ENCODE assay signal across 27 cellular contexts in genomic region chr14:105848570-105848969, GRCh38.
"Had no signal": no experiment of that assay in that cellular context is flagged by ENCODE, and none has a peak within 500 bp of the region (broad histone marks: within the 10 kb centered on the region; RNA-seq: fewer than 3 reads in every experiment).

No MANE protein-coding gene starts in this region.

- H3K4me1 ChIP-seq: SJSA1 had no signal

- H3K4me3 ChIP-seq: cardiac muscle cell, SJSA1 had no signal

- DNase-seq: activated CD4-positive, CD25-positive, alpha-beta regulatory T cell; activated gamma-delta T cell treated with Interleukin-2 at 50 U/mL for 16 hours; activated naive CD4-positive, alpha-beta T cell treated with anti-CD3 and anti-CD28 coated beads, Interleukin-2, amount 10 ng/mL, durations not matched to agents 7 days and 5 days; activated naive CD8-positive, alpha-beta T cell treated with anti-CD3 and anti-CD28 coated beads for 36 hours; activated T-cell treated with anti-CD3 and anti-CD28 coated beads, Interleukin-2, amount 50 U/mL, for 24 hours; brain microvascular endothelial cell; cerebellar nuclear complex; Karpas-422; MM.1S; NCI-H1105 treated with DMSO at 0.1 percent for 48 hours; NCI-H1436 treated with DMSO at 0.1 percent for 48 hours; NCI-H187; NCI-H2081; NCI-H510A treated with DMSO at 0.1 percent for 48 hours; NCI-H69; NK-92 treated with Interleukin-12 subunit alpha and Interleukin-12 subunit beta, amount 100 ng/mL, for 24 hours; PC-3; SHP77; T-cell; T-helper 2 cell; T1000 had no signal

- H3K36me3 Mint-ChIP-seq: activated naive CD8-positive, alpha-beta T cell treated with anti-CD3 and anti-CD28 coated beads for 36 hours; T-cell had no signal

- H3K27ac Mint-ChIP-seq: activated CD8-positive, alpha-beta memory T cell treated with anti-CD3 and anti-CD28 coated beads, Interleukin-2, amount 10 ng/mL, durations not matched to agents 7 days and 5 days; activated naive CD4-positive, alpha-beta T cell treated with anti-CD3 and anti-CD28 coated beads, Interleukin-2, amount 10 ng/mL, durations not matched to agents 7 days and 5 days; activated naive CD8-positive, alpha-beta T cell treated with anti-CD3 and anti-CD28 coated beads for 36 hours; activated T-cell treated with anti-CD3 and anti-CD28 coated beads, Interleukin-2, amount 50 U/mL, for 24 hours; activated T-helper 17 cell treated with anti-CD3 and anti-CD28 coated beads, Interleukin-2, amount 50 U/mL, for 72 hours; T-cell had no signal

- H3K9me3 ChIP-seq: SJSA1 had no signal

- H3K4me1 Mint-ChIP-seq: activated CD8-positive, alpha-beta memory T cell treated with anti-CD3 and anti-CD28 coated beads, Interleukin-2, amount 10 ng/mL, durations not matched to agents 7 days and 5 days; activated naive CD8-positive, alpha-beta T cell treated with anti-CD3 and anti-CD28 coated beads for 36 hours; activated T-helper 17 cell treated with anti-CD3 and anti-CD28 coated beads, Interleukin-2, amount 50 U/mL, for 72 hours had no signal

- ATAC-seq: activated CD8-positive, alpha-beta memory T cell treated with anti-CD3 and anti-CD28 coated beads, Interleukin-2, amount 10 ng/mL, durations not matched to agents 7 days and 5 days; activated T-helper 17 cell treated with anti-CD3 and anti-CD28 coated beads, Interleukin-2, amount 50 U/mL, for 72 hours; PC-3; T-cell had no signal

- H3K27me3 Mint-ChIP-seq: activated CD8-positive, alpha-beta memory T cell treated with anti-CD3 and anti-CD28 coated beads, Interleukin-2, amount 10 ng/mL, durations not matched to agents 7 days and 5 days; activated naive CD8-positive, alpha-beta T cell treated with anti-CD3 and anti-CD28 coated beads for 36 hours; activated T-cell treated with anti-CD3 and anti-CD28 coated beads, Interleukin-2, amount 50 U/mL, for 24 hours; T-cell had no signal

- FAIRE-seq: RCC 7860, TTC549 had no signal

- H3K4me3 Mint-ChIP-seq: activated CD8-positive, alpha-beta memory T cell treated with anti-CD3 and anti-CD28 coated beads, Interleukin-2, amount 10 ng/mL, durations not matched to agents 7 days and 5 days; activated naive CD4-positive, alpha-beta T cell treated with anti-CD3 and anti-CD28 coated beads, Interleukin-2, amount 10 ng/mL, durations not matched to agents 7 days and 5 days; activated naive CD8-positive, alpha-beta T cell treated with anti-CD3 and anti-CD28 coated beads for 36 hours; activated T-cell treated with anti-CD3 and anti-CD28 coated beads, Interleukin-2, amount 50 U/mL, for 24 hours; activated T-helper 17 cell treated with anti-CD3 and anti-CD28 coated beads, Interleukin-2, amount 50 U/mL, for 72 hours; T-cell had no signal

- H3K27me3 ChIP-seq: brain microvascular endothelial cell, cardiac muscle cell, SJSA1 had no signal

- H3K27ac ChIP-seq: brain microvascular endothelial cell, cardiac muscle cell, SJSA1 had no signal

- H3K9me3 Mint-ChIP-seq: activated naive CD4-positive, alpha-beta T cell treated with anti-CD3 and anti-CD28 coated beads, Interleukin-2, amount 10 ng/mL, durations not matched to agents 7 days and 5 days; activated naive CD8-positive, alpha-beta T cell treated with anti-CD3 and anti-CD28 coated beads for 36 hours; activated T-cell treated with anti-CD3 and anti-CD28 coated beads, Interleukin-2, amount 50 U/mL, for 24 hours; activated T-helper 17 cell treated with anti-CD3 and anti-CD28 coated beads, Interleukin-2, amount 50 U/mL, for 72 hours; T-cell had no signal

- H3K36me3 ChIP-seq: brain microvascular endothelial cell, cardiac muscle cell, SJSA1 had no signal
